Comparison of ENCODE assay signal across 7 cellular contexts in the genomic region with DNA sequence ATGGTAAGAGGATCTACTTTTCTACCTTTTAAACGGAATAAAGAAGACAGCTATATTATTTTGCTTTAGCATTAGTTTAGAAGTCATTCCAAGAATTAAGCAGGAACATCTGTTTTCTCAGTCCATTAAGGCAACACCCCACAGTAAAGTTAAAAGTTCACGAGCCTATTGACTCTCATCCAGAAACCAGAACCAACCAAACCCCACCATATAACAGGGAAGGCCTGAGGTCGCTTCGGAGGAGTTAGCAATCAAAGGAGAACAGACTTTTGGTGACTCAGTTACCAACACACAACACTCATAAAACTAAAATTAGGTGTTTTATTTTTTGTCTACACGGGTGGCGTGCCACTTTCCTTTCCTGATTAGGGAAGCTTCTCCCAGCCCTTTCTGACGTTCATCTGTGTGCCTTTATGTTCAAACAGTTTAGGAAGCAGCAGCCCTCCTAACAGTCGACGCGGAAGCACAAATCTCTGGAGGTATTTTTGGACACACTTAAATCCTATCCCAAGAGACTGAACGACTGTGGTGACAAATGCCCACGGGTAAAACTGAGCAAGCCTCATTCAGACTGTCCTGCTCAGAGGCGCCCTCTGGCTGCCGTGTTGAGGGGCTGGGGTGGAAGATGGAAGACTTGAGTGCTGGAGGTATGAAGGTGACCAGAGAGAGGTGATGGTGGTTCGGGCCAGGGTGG.
A peak's percentile ranks its signal among the peaks of the same experiment; 100 is the strongest.
DNase-seq lines count a peak whose midpoint lies in the region; ATAC-seq and TF ChIP-seq lines count a peak whose summit lies in the region.

No MANE protein-coding gene starts in this region.

- H3K27me3 ChIP-seq in duodenal mucosa (ENCODE audit: control insufficient read depth in 1 of 2, insufficient read depth in 2 of 2, low read length in 2 of 2), result no peaks in the 10 kb centered on the region

- H3K9me3 ChIP-seq in duodenal mucosa (ENCODE audit: control insufficient read depth in 1 of 2, low read length in 2 of 2), result no peaks in the 10 kb centered on the region

- H3K4me3 ChIP-seq in duodenal mucosa (ENCODE audit: low read depth in 1 of 2, low read length in 2 of 2), result peak overlapping the region; percentile 3 to 25

- H3K36me3 ChIP-seq in duodenal mucosa (ENCODE audit: control insufficient read depth in 1 of 2, insufficient read depth in 2 of 2, low read length in 2 of 2), result no peaks in the 10 kb centered on the region

- in situ Hi-C loops in GM13976 (cut with MboI; ENCODE audit: low sequenced_read_pairs, unreplicated experiment), result no loop called here

- TF ChIP-seq CTCF in GM13976 (IDR thresholded peaks at IDR 0.05; ENCODE audit: borderline replicate concordance, control extremely low read depth, extremely low read depth, insufficient read depth, missing control alignments), result peak; percentile 82

- H3K27ac ChIP-seq in duodenal mucosa (ENCODE audit: low read depth, low read length), result no peak overlapping the region

- ATAC-seq in HG02610 (IDR thresholded peaks at IDR 0.05; ENCODE audit: unreplicated experiment), result no peak

- H3K9ac ChIP-seq in duodenal mucosa (ENCODE audit: low read depth in 1 of 2, low read length in 2 of 2), result no peak overlapping the region

- DNase-seq in GM13976 (ENCODE audit: low spot score) (peak; percentile 73), NCI-H2196 treated with DMSO at 0.1 percent for 48 hours (lab: John Stamatoyannopoulos, UW; ENCODE audit: unreplicated experiment) (peak; percentile 15), medulla oblongata (ENCODE audit: extremely low spot score) (peak; percentile 74)
- peak; percentile 78 for DNase-seq in activated CD4-positive, alpha-beta T cell treated with anti-CD3 and anti-CD28 coated beads, Interleukin-2, amount 50 U/mL, for 1 hour
- peak; percentile 63 to 67 for DNase-seq in stimulated activated CD8-positive, alpha-beta memory T cell treated with anti-CD3 and anti-CD28 coated beads, Interleukin-2, amount 100 ng/mL, for 48 hours (ENCODE audit: low read depth in 2 of 2)

- peaks cover 6 to 10% of the 10 kb centered on the region in 2 donors for H3K4me1 ChIP-seq in duodenal mucosa (ENCODE audit: control insufficient read depth in 1 of 2, insufficient read depth in 2 of 2, low read length in 2 of 2)

Comparison
In these comparisons a context has a peak if more than half of its experiments do, and no peak if none do; other contexts are left out.
1. DNase-seq: peak in every context shown above with its lines; median percentile 78 in activated CD4-positive, alpha-beta T cell treated with anti-CD3 and anti-CD28 coated beads, Interleukin-2, amount 50 U/mL, for 1 hour; 74 in medulla oblongata; 73 in GM13976; 65 in stimulated activated CD8-positive, alpha-beta memory T cell treated with anti-CD3 and anti-CD28 coated beads, Interleukin-2, amount 100 ng/mL, for 48 hours; 15 in NCI-H2196 treated with DMSO at 0.1 percent for 48 hours.